In the genomic region with DNA sequence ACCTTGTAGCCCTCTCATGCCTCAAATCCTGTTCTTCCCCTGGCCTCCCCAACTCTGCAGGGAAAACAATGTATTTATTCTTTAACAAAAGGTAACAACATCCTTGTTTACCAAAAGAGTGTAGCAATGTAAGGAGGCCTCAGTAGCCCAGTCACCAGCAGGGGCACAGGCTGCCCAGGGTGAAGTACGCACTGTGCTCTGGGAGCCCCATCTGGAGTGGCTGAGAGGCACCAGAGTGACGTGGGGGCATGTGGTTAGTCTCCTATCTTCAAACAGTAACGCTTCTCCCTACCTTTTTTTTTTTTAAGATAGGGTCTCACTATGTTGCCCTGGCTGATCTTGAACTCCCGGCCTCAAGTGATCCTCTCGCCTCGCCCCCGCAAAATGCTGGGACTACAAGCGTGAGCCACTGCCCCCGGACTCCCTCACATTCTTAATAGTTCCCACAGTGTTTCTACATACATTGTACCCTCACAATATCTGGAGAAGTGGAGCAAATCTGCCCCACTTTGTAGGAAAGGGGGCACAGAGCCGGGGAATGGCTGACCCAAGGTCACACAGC, we compare ENCODE assay signal across 11 cellular contexts. TPM values are rescaled to one million over a fixed set of nuclear protein-coding genes. Genes with fewer than 3 reads are reported as not detected.
DNase-seq lines count a peak whose midpoint lies in the region; ATAC-seq and TF ChIP-seq lines count a peak whose summit lies in the region.
"Had no signal": no experiment of that assay in that cellular context is flagged by ENCODE, and none has a peak within 500 bp of the region (broad histone marks: within the 10 kb centered on the region; RNA-seq: fewer than 3 reads in every experiment).

No MANE protein-coding gene starts in this region.

- intact Hi-C loops in activated naive CD4-positive, alpha-beta T cell treated with anti-CD3 and anti-CD28 coated beads for 36 hours (cut with micrococcal nuclease): loop anchor here (2.0 to 10.0 kb wide), 2 partner anchors 87 to 683 kb away; no protein-coding TSS in a partner anchor

- H3K27me3 Mint-ChIP-seq in activated naive CD4-positive, alpha-beta T cell treated with anti-CD3 and anti-CD28 coated beads for 36 hours (ENCODE audit: low read depth): no peaks in the 10 kb centered on the region

- H3K9me3 ChIP-seq in muscle layer of colon (ENCODE audit: low read length) (no peaks in the 10 kb centered on the region), tibial nerve (no peaks in the 10 kb centered on the region)

- H3K4me1 ChIP-seq in muscle layer of colon (ENCODE audit: insufficient read depth, low read length) (peaks cover 76% of the 10 kb centered on the region), tibial nerve (peaks cover 0 to 82% (median 66%) of the 10 kb centered on the region in 4 donors)

- CTCF ChIA-PET in activated naive CD4-positive, alpha-beta T cell treated with anti-CD3 and anti-CD28 coated beads for 36 hours (lab: Charles Lee): no interaction called here

- H3K27ac Mint-ChIP-seq in activated naive CD4-positive, alpha-beta T cell treated with anti-CD3 and anti-CD28 coated beads for 36 hours: peak overlapping the region; percentile 92

- no peaks in the 10 kb centered on the region for H3K27me3 ChIP-seq in muscle layer of colon (ENCODE audit: control insufficient read depth in 1 of 2, insufficient read depth in 2 of 2, low read length in 2 of 2)
- peaks cover 0 to 10% of the 10 kb centered on the region in 2 donors for H3K27me3 ChIP-seq in tibial nerve
- H3K27me3 ChIP-seq: SJSA1 had no signal

- no peak for DNase-seq in activated naive CD4-positive, alpha-beta T cell treated with anti-CD3 and anti-CD28 coated beads for 36 hours
- no peak for DNase-seq in activated naive CD4-positive, alpha-beta T cell treated with Interleukin-2 at 50 U/mL for 16 hours
- DNase-seq in astrocyte of the cerebellum (ENCODE audit: low read depth) (no peak), tibial nerve (ENCODE audit: low spot score in 2 of 2) (no peak), iPS-NIHi7 (ENCODE audit: extremely low spot score) (no peak)
- DNase-seq: cerebellar nuclear complex, NCI-H446 had no signal

- no peak for TF ChIP-seq POLR2A in tibial nerve (IDR thresholded peaks at IDR 0.05)

- H3K4me3 Mint-ChIP-seq in activated naive CD4-positive, alpha-beta T cell treated with anti-CD3 and anti-CD28 coated beads for 36 hours: peak overlapping the region; percentile 92

- H3K9ac ChIP-seq in muscle layer of colon (ENCODE audit: low read length): peak overlapping the region; percentile 66

- H3K27ac ChIP-seq in muscle layer of colon (ENCODE audit: low read depth, low read length) (peak overlapping the region; percentile 88), tibial nerve (peak overlapping the region; percentile 68 to 96 (median 92))
- H3K27ac ChIP-seq: SJSA1 had no signal

- peak; percentile 16 for TF ChIP-seq CTCF in astrocyte of the cerebellum (IDR thresholded peaks at IDR 0.05; ENCODE audit: low read depth, low read length, missing control alignments)
- no peak for TF ChIP-seq CTCF in tibial nerve (IDR thresholded peaks at IDR 0.05)

- H3K4me1 Mint-ChIP-seq in activated naive CD4-positive, alpha-beta T cell treated with anti-CD3 and anti-CD28 coated beads for 36 hours (ENCODE audit: low read depth): peaks cover 72% of the 10 kb centered on the region

- H3K4me3 ChIP-seq in astrocyte of the cerebellum (ENCODE audit: low read depth, low read length) (no peak overlapping the region), muscle layer of colon (ENCODE audit: low read depth in 1 of 2, low read length in 2 of 2) (peak overlapping the region in 1 of 2 donors; percentile 79), tibial nerve (peak overlapping the region in 2 of 4 donors; percentile 78 to 82)
- H3K4me3 ChIP-seq: SJSA1 had no signal

- ATAC-seq in HG03354 (IDR thresholded peaks at IDR 0.05; ENCODE audit: poor library complexity, severe bottlenecking, unreplicated experiment) (no peak), HG02763 (IDR thresholded peaks at IDR 0.05; ENCODE audit: unreplicated experiment) (no peak)

- H3K36me3 Mint-ChIP-seq in activated naive CD4-positive, alpha-beta T cell treated with anti-CD3 and anti-CD28 coated beads for 36 hours (ENCODE audit: low read depth): peaks cover 43% of the 10 kb centered on the region

- TF ChIP-seq EP300 in tibial nerve (IDR thresholded peaks at IDR 0.05): no peak

- in situ Hi-C loops in astrocyte of the cerebellum (cut with HindIII; ENCODE audit: low sequenced_read_pairs): no loop called here

- H3K36me3 ChIP-seq in muscle layer of colon (ENCODE audit: insufficient read depth, low read length): no peaks in the 10 kb centered on the region
- no peaks in the 10 kb centered on the region for H3K36me3 ChIP-seq in tibial nerve

- no peaks in the 10 kb centered on the region for H3K9me3 Mint-ChIP-seq in activated naive CD4-positive, alpha-beta T cell treated with anti-CD3 and anti-CD28 coated beads for 36 hours

- 65 to 67% methylated on average over 10 of the region's 10 CpGs for WGBS in tibial nerve, 2 donors

RNA-seq across cellular contexts. Expression of a gene that starts 51.3 kb away (rescaled TPM):
- 100 to 1,000 TPM; 160 to 166 TPM for total RNA-seq in activated naive CD4-positive, alpha-beta T cell treated with anti-CD3 and anti-CD28 coated beads for 36 hours
- 100 to 1,000 TPM in 2 of 4 donors, 10 to 100 TPM in 2; 84.1 to 128 (median 110) TPM for total RNA-seq in tibial nerve
